Comparison of ENCODE assay signal across 13 cellular contexts in genomic region chr19:34330116-34330515, GRCh38. TPM values are rescaled to one million over a fixed set of nuclear protein-coding genes. Genes with fewer than 3 reads are reported as not detected.
DNase-seq lines count a peak whose midpoint lies in the region; ATAC-seq and TF ChIP-seq lines count a peak whose summit lies in the region.
"Had no signal": no experiment of that assay in that cellular context is flagged by ENCODE, and none has a peak within 500 bp of the region (broad histone marks: within the 10 kb centered on the region; RNA-seq: fewer than 3 reads in every experiment).

No MANE protein-coding gene starts in this region.

- no peaks in the 10 kb centered on the region for H3K4me1 Mint-ChIP-seq in activated naive CD8-positive, alpha-beta T cell treated with anti-CD3 and anti-CD28 coated beads, Interleukin-2, amount 10 ng/mL, durations not matched to agents 7 days and 5 days
- H3K4me1 Mint-ChIP-seq in activated naive CD8-positive, alpha-beta T cell treated with anti-CD3 and anti-CD28 coated beads, Interleukin-2, amount 50 U/mL, for 24 hours, result no peaks in the 10 kb centered on the region
- peaks cover 32% of the 10 kb centered on the region for H3K4me1 Mint-ChIP-seq in endothelial cell (ENCODE audit: unreplicated experiment)

- H2BK5ac ChIP-seq in IMR-90 (ENCODE audit: low read depth, low read length, poor library complexity, severe bottlenecking) (no peak overlapping the region), neuronal stem cell (ENCODE audit: low read length) (no peak overlapping the region)

- H4K8ac ChIP-seq in IMR-90 (ENCODE audit: low read depth in 2 of 2, low read length in 2 of 2) (no peak overlapping the region), neuronal stem cell (ENCODE audit: low read depth, low read length) (no peak overlapping the region)

- no peak overlapping the region for H2BK12ac ChIP-seq in neuronal stem cell (ENCODE audit: low read length)

- H3K27ac ChIP-seq in IMR-90 (ENCODE audit: insufficient read depth, low read length) (no peak overlapping the region), neuronal stem cell (replicated peaks; ENCODE audit: low read length) (no peak overlapping the region), aorta (ENCODE audit: low read depth in 1 of 2, low read length in 2 of 2) (no peak overlapping the region)
- H3K27ac ChIP-seq: BLaER1 had no signal

- peak overlapping the region; percentile 48 for H3K27ac Mint-ChIP-seq in activated naive CD8-positive, alpha-beta T cell treated with anti-CD3 and anti-CD28 coated beads, Interleukin-2, amount 10 ng/mL, durations not matched to agents 7 days and 5 days
- H3K27ac Mint-ChIP-seq in activated naive CD8-positive, alpha-beta T cell treated with anti-CD3 and anti-CD28 coated beads, Interleukin-2, amount 50 U/mL, for 24 hours, result no peak overlapping the region
- H3K27ac Mint-ChIP-seq in endothelial cell (ENCODE audit: unreplicated experiment), result no peak overlapping the region

- TF ChIP-seq POLR2A in IMR-90 (IDR thresholded peaks at IDR 0.05; ENCODE audit: low read depth, low read length), result no peak

- no peak for ATAC-seq in activated naive CD8-positive, alpha-beta T cell treated with anti-CD3 and anti-CD28 coated beads, Interleukin-2, amount 10 ng/mL, durations not matched to agents 7 days and 5 days (ENCODE audit: low read depth)
- ATAC-seq in activated naive CD8-positive, alpha-beta T cell treated with anti-CD3 and anti-CD28 coated beads, Interleukin-2, amount 50 U/mL, for 24 hours, result no peak
- no peak for ATAC-seq in IMR-90 (ENCODE audit: low read depth)
- ATAC-seq in aorta (ENCODE audit: low FRiP score), result no peak
- no peak for ATAC-seq in HG02588 (IDR thresholded peaks at IDR 0.05; ENCODE audit: unreplicated experiment)
- ATAC-seq: HepG2 had no signal

- H4K91ac ChIP-seq in IMR-90 (ENCODE audit: insufficient read depth, low read depth, low read length) (no peak overlapping the region), neuronal stem cell (ENCODE audit: low read depth, low read length, poor library complexity) (no peak overlapping the region)

- H3K18ac ChIP-seq in IMR-90 (ENCODE audit: low read depth, low read length) (no peak overlapping the region), neuronal stem cell (ENCODE audit: low read length) (no peak overlapping the region)

- H4K20me1 ChIP-seq in IMR-90 (ENCODE audit: insufficient read depth, low read length), result peaks cover 9% of the 10 kb centered on the region; the same call in 1 of the 2 replicates
- H4K20me1 ChIP-seq: BLaER1 had no signal

- no peaks in the 10 kb centered on the region for H3K9me3 Mint-ChIP-seq in activated naive CD8-positive, alpha-beta T cell treated with anti-CD3 and anti-CD28 coated beads, Interleukin-2, amount 10 ng/mL, durations not matched to agents 7 days and 5 days
- H3K9me3 Mint-ChIP-seq in activated naive CD8-positive, alpha-beta T cell treated with anti-CD3 and anti-CD28 coated beads, Interleukin-2, amount 50 U/mL, for 24 hours, result no peaks in the 10 kb centered on the region
- no peaks in the 10 kb centered on the region for H3K9me3 Mint-ChIP-seq in endothelial cell (ENCODE audit: unreplicated experiment)

- POLR2A ChIA-PET in activated naive CD8-positive, alpha-beta T cell treated with anti-CD3 and anti-CD28 coated beads, Interleukin-2, amount 10 ng/mL, durations not matched to agents 7 days and 5 days (lab: Charles Lee), result interaction anchor here (0.7 kb wide), 1 partner anchor 28 kb away, joined by 3 read pairs; no protein-coding TSS in a partner anchor
- POLR2A ChIA-PET in IMR-90 (lab: Charles Lee; ENCODE audit: unreplicated experiment), result no interaction called here

- peak overlapping the region; percentile 62 for H2AK9ac ChIP-seq in IMR-90 (replicated peaks; ENCODE audit: low read depth, low read length, poor library complexity)

- H3K79me1 ChIP-seq in IMR-90 (ENCODE audit: low read depth in 1 of 2, low read length in 2 of 2) (peaks cover 16 to 43% of the 10 kb centered on the region in 2 experiments), neuronal stem cell (ENCODE audit: low read depth, low read length) (no peaks in the 10 kb centered on the region)

- H3K27me3 ChIP-seq in IMR-90 (ENCODE audit: control insufficient read depth, insufficient read depth, low read length) (no peaks in the 10 kb centered on the region), neuronal stem cell (ENCODE audit: control insufficient read depth in 3 of 3, insufficient read depth in 3 of 3, low read depth in 1 of 3, low read length in 3 of 3) (no peaks in the 10 kb centered on the region), aorta (ENCODE audit: control insufficient read depth in 1 of 2, insufficient read depth in 2 of 2, low read length in 1 of 2) (no peaks in the 10 kb centered on the region)
- H3K27me3 ChIP-seq: BLaER1 had no signal

- H2AK5ac ChIP-seq in IMR-90 (ENCODE audit: low read depth, low read length) (0 out of 2 replicates have a peak overlapping the region, but pooled peaks have one; percentile 13), neuronal stem cell (ENCODE audit: low read depth, low read length) (no peak overlapping the region)

- H3K14ac ChIP-seq in IMR-90 (replicated peaks; ENCODE audit: low read depth, low read length) (no peak overlapping the region), neuronal stem cell (ENCODE audit: low read length) (peak overlapping the region; percentile 8)

- TF ChIP-seq CTCF in IMR-90 (conservative IDR thresholded peaks at IDR 0.05; ENCODE audit: low read depth, low read length), result no peak
- no peak for TF ChIP-seq CTCF in endothelial cell (IDR thresholded peaks at IDR 0.05; ENCODE audit: unreplicated experiment)
- TF ChIP-seq CTCF in GM13977 (IDR thresholded peaks at IDR 0.05; ENCODE audit: extremely low read depth, insufficient read depth, missing control alignments), result no peak

- H2AFZ ChIP-seq in IMR-90 (replicated peaks; ENCODE audit: low read length, poor library complexity) (no peak overlapping the region), neuronal stem cell (ENCODE audit: low read length) (no peak overlapping the region)

- dilution Hi-C loops in IMR-90 (cut with HindIII; ENCODE audit: low sequenced_read_pairs, unreplicated experiment), result no loop called here

- in situ Hi-C loops in IMR-90 (cut with MboI; ENCODE audit: low sequenced_read_pairs), result loop anchor here (10.0 to 25.0 kb wide), 2 partner anchors 95 to 543 kb away; partner anchors contain the start of gene KCTD15
- in situ Hi-C loops in GM13977 (cut with MboI; ENCODE audit: low pct_unique_long_range_greater_than_20kb, low sequenced_read_pairs, unreplicated experiment), result no loop called here

- H3K56ac ChIP-seq in IMR-90 (ENCODE audit: extremely low read depth, insufficient read depth, low read length), result no peak overlapping the region

- H3K9ac ChIP-seq in IMR-90 (ENCODE audit: low read depth, low read length) (no peak overlapping the region), neuronal stem cell (ENCODE audit: low read depth, low read length, poor library complexity) (no peak overlapping the region)
- H3K9ac ChIP-seq: BLaER1 had no signal

- no peak overlapping the region for H3K4me3 ChIP-seq in IMR-90 (ENCODE audit: insufficient read depth, low read depth, low read length)
- H3K4me3 ChIP-seq in neuronal stem cell (ENCODE audit: low read length in 2 of 2), result no peak overlapping the region
- no peak overlapping the region for H3K4me3 ChIP-seq in aorta (ENCODE audit: low read length in 2 of 2)
- H3K4me3 ChIP-seq: BLaER1, HAP-1 had no signal

- BruUV-seq in IMR-90 (replicated peaks; lab: Mats Ljungman, UMichigan), result no TSS peak

- H3K4ac ChIP-seq in IMR-90 (ENCODE audit: low read depth, low read length) (no peak overlapping the region), neuronal stem cell (ENCODE audit: low read length) (no peak overlapping the region)

- H3K4me2 ChIP-seq in IMR-90 (ENCODE audit: low read depth, low read length), result no peak overlapping the region
- H3K4me2 ChIP-seq in neuronal stem cell (ENCODE audit: insufficient read depth, low read length, poor library complexity, severe bottlenecking), result no peak overlapping the region
- H3K4me2 ChIP-seq: BLaER1 had no signal

- TF ChIP-seq RAD21 in IMR-90 (IDR thresholded peaks at IDR 0.05; ENCODE audit: low read length), result no peak

- peaks cover 42% of the 10 kb centered on the region for H3K36me3 ChIP-seq in IMR-90 (ENCODE audit: control insufficient read depth, insufficient read depth, low read length)
- H3K36me3 ChIP-seq in neuronal stem cell (replicated peaks in 1 of 2; ENCODE audit: control insufficient read depth in 2 of 2, insufficient read depth in 2 of 2, low read length in 2 of 2), result peaks cover 19 to 92% of the 10 kb centered on the region in 2 donors
- peaks cover 0 to 4% of the 10 kb centered on the region in 2 donors for H3K36me3 ChIP-seq in aorta (ENCODE audit: control insufficient read depth in 1 of 2, insufficient read depth in 2 of 2, low read length in 1 of 2)

- H2BK120ac ChIP-seq in IMR-90 (ENCODE audit: low read depth, low read length) (no peak overlapping the region), neuronal stem cell (ENCODE audit: low read depth, low read length) (no peak overlapping the region)

- H3K4me1 ChIP-seq in IMR-90 (ENCODE audit: control insufficient read depth, insufficient read depth, low read length), result peaks cover 12% of the 10 kb centered on the region
- no peaks in the 10 kb centered on the region for H3K4me1 ChIP-seq in neuronal stem cell (ENCODE audit: control insufficient read depth in 2 of 2, insufficient read depth in 1 of 2, low read depth in 1 of 2, low read length in 2 of 2)
- no peaks in the 10 kb centered on the region for H3K4me1 ChIP-seq in aorta (ENCODE audit: control insufficient read depth in 1 of 2, insufficient read depth in 2 of 2, low read length in 2 of 2)
- H3K4me1 ChIP-seq: HAP-1 had no signal

- H3K9me3 ChIP-seq in IMR-90 (ENCODE audit: control insufficient read depth, insufficient read depth, low read length) (no peaks in the 10 kb centered on the region), neuronal stem cell (replicated peaks in 1 of 2; ENCODE audit: control insufficient read depth in 2 of 2, insufficient read depth in 1 of 2, low read depth in 1 of 2, low read length in 2 of 2) (peaks cover 0 to 2% of the 10 kb centered on the region in 2 donors), aorta (ENCODE audit: control insufficient read depth, low read length) (no peaks in the 10 kb centered on the region)
- H3K9me3 ChIP-seq: BLaER1, HAP-1 had no signal

- H2BK15ac ChIP-seq in IMR-90 (ENCODE audit: low read depth, low read length), result no peak overlapping the region
- H2BK15ac ChIP-seq in neuronal stem cell (ENCODE audit: low read length), result no peak overlapping the region

- H3K4me3 Mint-ChIP-seq in activated naive CD8-positive, alpha-beta T cell treated with anti-CD3 and anti-CD28 coated beads, Interleukin-2, amount 10 ng/mL, durations not matched to agents 7 days and 5 days, result no peak overlapping the region
- H3K4me3 Mint-ChIP-seq in activated naive CD8-positive, alpha-beta T cell treated with anti-CD3 and anti-CD28 coated beads, Interleukin-2, amount 50 U/mL, for 24 hours, result no peak overlapping the region
- peak overlapping the region; percentile 26 for H3K4me3 Mint-ChIP-seq in endothelial cell (ENCODE audit: unreplicated experiment)

- H2BK20ac ChIP-seq in IMR-90 (ENCODE audit: low read depth, low read length), result no peak overlapping the region

- H3K27me3 Mint-ChIP-seq in activated naive CD8-positive, alpha-beta T cell treated with anti-CD3 and anti-CD28 coated beads, Interleukin-2, amount 10 ng/mL, durations not matched to agents 7 days and 5 days, result no peaks in the 10 kb centered on the region
- no peaks in the 10 kb centered on the region for H3K27me3 Mint-ChIP-seq in activated naive CD8-positive, alpha-beta T cell treated with anti-CD3 and anti-CD28 coated beads, Interleukin-2, amount 50 U/mL, for 24 hours
- H3K27me3 Mint-ChIP-seq in endothelial cell (ENCODE audit: unreplicated experiment), result no peaks in the 10 kb centered on the region

- H3K23ac ChIP-seq in IMR-90 (ENCODE audit: low read depth, low read length) (no peak overlapping the region), neuronal stem cell (ENCODE audit: low read depth, low read length, poor library complexity) (no peak overlapping the region)

- CTCF ChIA-PET in IMR-90 (lab: Yijun Ruan, JAX), result interaction anchor here (0.6 kb wide), 1 partner anchor 157 kb away, joined by 3 read pairs; no protein-coding TSS in a partner anchor

- WGBS in IMR-90 (ENCODE audit: extremely low coverage in 2 of 2, insufficient read length in 1 of 2), 2 experiments, result 100% methylated on average over 2 of the region's 4 CpGs; no CpG with 5 or more reads in 1 of the 2 experiments
- WGBS in neuronal stem cell (ENCODE audit: extremely low coverage in 2 of 2, insufficient read length in 2 of 2, insufficient replicate concordance in 1 of 2), 2 donors, result no CpG with 5 or more reads among the region's 4 CpGs
- 73 to 81% methylated on average over 4 of the region's 4 CpGs for WGBS in aorta, 2 donors

- peaks cover 19% of the 10 kb centered on the region for H3K36me3 Mint-ChIP-seq in activated naive CD8-positive, alpha-beta T cell treated with anti-CD3 and anti-CD28 coated beads, Interleukin-2, amount 10 ng/mL, durations not matched to agents 7 days and 5 days
- peaks cover 28% of the 10 kb centered on the region for H3K36me3 Mint-ChIP-seq in activated naive CD8-positive, alpha-beta T cell treated with anti-CD3 and anti-CD28 coated beads, Interleukin-2, amount 50 U/mL, for 24 hours (ENCODE audit: low read depth)
- peaks cover 39% of the 10 kb centered on the region for H3K36me3 Mint-ChIP-seq in endothelial cell (ENCODE audit: low read depth, unreplicated experiment)

- intact Hi-C loops in IMR-90 (cut with micrococcal nuclease) (no loop called here), aorta (cut with DNase I) (loop anchor here (10.0 kb wide), 2 partner anchors 55 to 105 kb away; no protein-coding TSS in a partner anchor)

- no peak for DNase-seq in activated naive CD8-positive, alpha-beta T cell treated with anti-CD3 and anti-CD28 coated beads, Interleukin-2, amount 10 ng/mL, durations not matched to agents 7 days and 5 days
- DNase-seq in activated naive CD8-positive, alpha-beta T cell treated with anti-CD3 and anti-CD28 coated beads, Interleukin-2, amount 50 U/mL, for 24 hours, result no peak
- no peak for DNase-seq in IMR-90
- DNase-seq in endothelial cell (ENCODE audit: low spot score), result no peak
- no peak for DNase-seq in neuronal stem cell (ENCODE audit: low spot score)
- no peak for DNase-seq in aorta
- DNase-seq in GM13977 (ENCODE audit: low spot score), result no peak
- DNase-seq: AML-193, DMS53 had no signal

- peaks cover 19% of the 10 kb centered on the region for H3K9me1 ChIP-seq in IMR-90 (ENCODE audit: insufficient read depth, low read length)

- H4K5ac ChIP-seq in IMR-90 (ENCODE audit: low read depth, low read length), result no peak overlapping the region

RNA-seq across cellular contexts. Expression of gene GPI, which starts 34.9 kb away (rescaled TPM):
- total RNA-seq in activated naive CD8-positive, alpha-beta T cell treated with anti-CD3 and anti-CD28 coated beads, Interleukin-2, amount 10 ng/mL, durations not matched to agents 7 days and 5 days, result 100 to 1,000 TPM; 725 to 786 TPM
- total RNA-seq in IMR-90 (2012; rRNA removed) (142 and 147 TPM in 2 replicates), endothelial cell (ENCODE audit: unreplicated experiment) (133 TPM), aorta (100 to 1,000 TPM; 131 to 197 TPM)
- polyA plus RNA-seq in IMR-90 (2012; rRNA removed) (239 and 245 TPM in 2 replicates), aorta (100 to 1,000 TPM in 1 of 2 donors, 10 to 100 TPM in 1; 51.0 to 128 TPM)
- polyA plus RNA-seq in IMR-90 (2012; cell fraction: cytosol; rRNA removed), result 215 and 276 TPM in 2 replicates
- polyA plus RNA-seq in IMR-90 (2012; cell fraction: nucleus; rRNA removed; ENCODE audit: low replicate concordance), result 155 and 257 TPM in 2 replicates
- 75.0 TPM for polyA plus RNA-seq in neuronal stem cell (2013, experiment 1 of 2)
- 71.3 TPM for polyA plus RNA-seq in neuronal stem cell (2013, experiment 2 of 2)
